ENCODE assay signal across 1 cellular context in genomic region chr2:20008703-20009102, GRCh38.
TF ChIP-seq lines count a peak whose summit lies in the region.

No MANE protein-coding gene starts in this region.

TF ChIP-seq in HepG2, 621 proteins besides CTCF, POLR2A, EP300 and RAD21 (continued from another document):
- TF ChIP-seq THAP8 (CRISPR knock-in tag; IDR thresholded peaks at IDR 0.05; ENCODE audit: borderline replicate concordance) = no peak
- 0 out of 4 replicates have a peak, but pooled peaks of 1 of the 2 experiments have one; percentile 25 for TF ChIP-seq KLF16 (CRISPR knock-in tag; IDR thresholded peaks at IDR 0.05)
- peak; percentile 82 for TF ChIP-seq ELF3 (CRISPR knock-in tag; IDR thresholded peaks at IDR 0.05)
- TF ChIP-seq ZSCAN9 (CRISPR knock-in tag; IDR thresholded peaks at IDR 0.05; ENCODE audit: borderline replicate concordance) = peak; percentile 91; the same call in 1 of the 2 replicates
- TF ChIP-seq ZKSCAN8 (CRISPR knock-in tag; IDR thresholded peaks at IDR 0.05; ENCODE audit: borderline replicate concordance) = peak; percentile 78; the same call in 1 of the 2 replicates
- peak; percentile 57 for TF ChIP-seq RARA (CRISPR knock-in tag; IDR thresholded peaks at IDR 0.05)
- peak; percentile 71 for TF ChIP-seq PPARG (CRISPR knock-in tag; conservative IDR thresholded peaks at IDR 0.05)
- no peak for TF ChIP-seq ZNF567 (CRISPR knock-in tag; IDR thresholded peaks at IDR 0.05; ENCODE audit: borderline replicate concordance)
- TF ChIP-seq ZBTB38 (CRISPR knock-in tag; IDR thresholded peaks at IDR 0.05) = 0 out of 2 replicates have a peak, but pooled peaks have one; percentile 16
- TF ChIP-seq DNMT3B (CRISPR knock-in tag; conservative IDR thresholded peaks at IDR 0.05) = 0 out of 2 replicates have a peak, but pooled peaks have one; percentile 60
- TF ChIP-seq CREB1 (IDR thresholded peaks at IDR 0.05) = 0 out of 2 replicates have a peak, but pooled peaks have one; percentile 5
- TF ChIP-seq CREB1 (CRISPR knock-in tag; IDR thresholded peaks at IDR 0.05) = no peak
- TF ChIP-seq FOXK1 (CRISPR knock-in tag; IDR thresholded peaks at IDR 0.05; ENCODE audit: borderline replicate concordance, low read depth) = peak; percentile 73; the same call in 1 of the 2 replicates
- peak; percentile 84 for TF ChIP-seq MED1 (CRISPR knock-in tag; IDR thresholded peaks at IDR 0.05)
- TF ChIP-seq, protein P1, sequence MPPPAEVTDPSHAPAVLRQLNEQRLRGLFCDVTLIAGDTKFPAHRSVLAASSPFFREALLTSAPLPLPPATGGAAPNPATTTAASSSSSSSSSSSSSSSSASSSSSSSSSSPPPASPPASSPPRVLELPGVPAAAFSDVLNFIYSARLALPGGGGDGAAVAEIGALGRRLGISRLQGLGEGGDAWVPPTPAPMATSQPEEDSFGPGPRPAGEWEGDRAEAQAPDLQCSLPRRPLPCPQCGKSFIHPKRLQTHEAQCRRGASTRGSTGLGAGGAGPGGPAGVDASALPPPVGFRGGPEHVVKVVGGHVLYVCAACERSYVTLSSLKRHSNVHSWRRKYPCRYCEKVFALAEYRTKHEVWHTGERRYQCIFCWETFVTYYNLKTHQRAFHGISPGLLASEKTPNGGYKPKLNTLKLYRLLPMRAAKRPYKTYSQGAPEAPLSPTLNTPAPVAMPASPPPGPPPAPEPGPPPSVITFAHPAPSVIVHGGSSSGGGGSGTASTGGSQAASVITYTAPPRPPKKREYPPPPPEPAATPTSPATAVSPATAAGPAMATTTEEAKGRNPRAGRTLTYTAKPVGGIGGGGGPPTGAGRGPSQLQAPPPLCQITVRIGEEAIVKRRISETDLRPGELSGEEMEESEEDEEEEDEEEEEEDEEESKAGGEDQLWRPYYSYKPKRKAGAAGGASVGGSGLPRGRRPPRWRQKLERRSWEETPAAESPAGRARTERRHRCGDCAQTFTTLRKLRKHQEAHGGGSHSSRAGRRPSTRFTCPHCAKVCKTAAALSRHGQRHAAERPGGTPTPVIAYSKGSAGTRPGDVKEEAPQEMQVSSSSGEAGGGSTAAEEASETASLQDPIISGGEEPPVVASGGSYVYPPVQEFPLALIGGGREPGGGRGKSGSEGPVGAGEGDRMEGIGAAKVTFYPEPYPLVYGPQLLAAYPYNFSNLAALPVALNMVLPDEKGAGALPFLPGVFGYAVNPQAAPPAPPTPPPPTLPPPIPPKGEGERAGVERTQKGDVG (CRISPR knock-in tag; IDR thresholded peaks at IDR 0.05; ENCODE audit: borderline replicate concordance) = peak; percentile 52; the same call in 1 of the 2 replicates
- peak; percentile 67 for TF ChIP-seq TBX2 (CRISPR knock-in tag; IDR thresholded peaks at IDR 0.05; ENCODE audit: borderline replicate concordance)
- no peak for TF ChIP-seq ZFP36L1 (CRISPR knock-in tag; IDR thresholded peaks at IDR 0.05)
- TF ChIP-seq LCORL (IDR thresholded peaks at IDR 0.05) = no peak
- peak; percentile 41; the same call in 1 of the 2 replicates for TF ChIP-seq LCORL (CRISPR knock-in tag; IDR thresholded peaks at IDR 0.05)
- peak; percentile 92 for TF ChIP-seq SAP130 (CRISPR knock-in tag; IDR thresholded peaks at IDR 0.05; ENCODE audit: low read depth)
- TF ChIP-seq KDM3A (CRISPR knock-in tag; IDR thresholded peaks at IDR 0.05; ENCODE audit: low read depth) = 0 out of 2 replicates have a peak, but pooled peaks have one; percentile 15
- TF ChIP-seq GATAD2A (CRISPR knock-in tag; IDR thresholded peaks at IDR 0.05) = peak; percentile 95
- peak; percentile 97 for TF ChIP-seq FOXA1 (IDR thresholded peaks at IDR 0.05)
- TF ChIP-seq FOXA1 (CRISPR knock-in tag; IDR thresholded peaks at IDR 0.05) = peak; percentile 98
- TF ChIP-seq HOXA5 (CRISPR knock-in tag; IDR thresholded peaks at IDR 0.05) = peak; percentile 29; the same call in 1 of the 2 replicates
- 0 out of 2 replicates have a peak, but pooled peaks have one; percentile 34 for TF ChIP-seq ZNF724P (CRISPR knock-in tag; IDR thresholded peaks at IDR 0.05; ENCODE audit: borderline replicate concordance)
- 0 out of 2 replicates have a peak, but pooled peaks have one; percentile 53 for TF ChIP-seq ZNF33A (CRISPR knock-in tag; IDR thresholded peaks at IDR 0.05; ENCODE audit: borderline replicate concordance)
- peak; percentile 36 for TF ChIP-seq CBX1 (IDR thresholded peaks at IDR 0.05; ENCODE audit: low read depth)
- peak; percentile 84 for TF ChIP-seq RXRB (CRISPR knock-in tag; IDR thresholded peaks at IDR 0.05; ENCODE audit: borderline replicate concordance)
- no peak for TF ChIP-seq HMG20B (CRISPR knock-in tag; conservative IDR thresholded peaks at IDR 0.05)
- TF ChIP-seq ZNF234 (CRISPR knock-in tag; conservative IDR thresholded peaks at IDR 0.05) = no peak
- TF ChIP-seq ZNF142 (CRISPR knock-in tag; IDR thresholded peaks at IDR 0.05) = no peak
- 0 out of 2 replicates have a peak, but pooled peaks have one; percentile 13 for TF ChIP-seq MLX (CRISPR knock-in tag; IDR thresholded peaks at IDR 0.05)
- peak; percentile 43; the same call in 1 of the 2 replicates for TF ChIP-seq GATAD1 (CRISPR knock-in tag; IDR thresholded peaks at IDR 0.05)
- no peak for TF ChIP-seq PAF1 (CRISPR knock-in tag; IDR thresholded peaks at IDR 0.05)
- TF ChIP-seq SRSF9 (IDR thresholded peaks at IDR 0.05; ENCODE audit: borderline replicate concordance, insufficient read depth, low read depth, low read length, poor library complexity, severe bottlenecking) = no peak
- TF ChIP-seq MXD4 (CRISPR knock-in tag; IDR thresholded peaks at IDR 0.05) = 0 out of 2 replicates have a peak, but pooled peaks have one; percentile 15
- 0 out of 2 replicates have a peak, but pooled peaks have one; percentile 30 for TF ChIP-seq ZMYM4 (CRISPR knock-in tag; IDR thresholded peaks at IDR 0.05)
- TF ChIP-seq, protein P2, sequence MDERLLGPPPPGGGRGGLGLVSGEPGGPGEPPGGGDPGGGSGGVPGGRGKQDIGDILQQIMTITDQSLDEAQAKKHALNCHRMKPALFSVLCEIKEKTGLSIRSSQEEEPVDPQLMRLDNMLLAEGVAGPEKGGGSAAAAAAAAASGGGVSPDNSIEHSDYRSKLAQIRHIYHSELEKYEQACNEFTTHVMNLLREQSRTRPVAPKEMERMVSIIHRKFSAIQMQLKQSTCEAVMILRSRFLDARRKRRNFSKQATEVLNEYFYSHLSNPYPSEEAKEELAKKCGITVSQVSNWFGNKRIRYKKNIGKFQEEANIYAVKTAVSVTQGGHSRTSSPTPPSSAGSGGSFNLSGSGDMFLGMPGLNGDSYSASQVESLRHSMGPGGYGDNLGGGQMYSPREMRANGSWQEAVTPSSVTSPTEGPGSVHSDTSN (CRISPR knock-in tag; IDR thresholded peaks at IDR 0.05) = no peak
